In the genomic region with DNA sequence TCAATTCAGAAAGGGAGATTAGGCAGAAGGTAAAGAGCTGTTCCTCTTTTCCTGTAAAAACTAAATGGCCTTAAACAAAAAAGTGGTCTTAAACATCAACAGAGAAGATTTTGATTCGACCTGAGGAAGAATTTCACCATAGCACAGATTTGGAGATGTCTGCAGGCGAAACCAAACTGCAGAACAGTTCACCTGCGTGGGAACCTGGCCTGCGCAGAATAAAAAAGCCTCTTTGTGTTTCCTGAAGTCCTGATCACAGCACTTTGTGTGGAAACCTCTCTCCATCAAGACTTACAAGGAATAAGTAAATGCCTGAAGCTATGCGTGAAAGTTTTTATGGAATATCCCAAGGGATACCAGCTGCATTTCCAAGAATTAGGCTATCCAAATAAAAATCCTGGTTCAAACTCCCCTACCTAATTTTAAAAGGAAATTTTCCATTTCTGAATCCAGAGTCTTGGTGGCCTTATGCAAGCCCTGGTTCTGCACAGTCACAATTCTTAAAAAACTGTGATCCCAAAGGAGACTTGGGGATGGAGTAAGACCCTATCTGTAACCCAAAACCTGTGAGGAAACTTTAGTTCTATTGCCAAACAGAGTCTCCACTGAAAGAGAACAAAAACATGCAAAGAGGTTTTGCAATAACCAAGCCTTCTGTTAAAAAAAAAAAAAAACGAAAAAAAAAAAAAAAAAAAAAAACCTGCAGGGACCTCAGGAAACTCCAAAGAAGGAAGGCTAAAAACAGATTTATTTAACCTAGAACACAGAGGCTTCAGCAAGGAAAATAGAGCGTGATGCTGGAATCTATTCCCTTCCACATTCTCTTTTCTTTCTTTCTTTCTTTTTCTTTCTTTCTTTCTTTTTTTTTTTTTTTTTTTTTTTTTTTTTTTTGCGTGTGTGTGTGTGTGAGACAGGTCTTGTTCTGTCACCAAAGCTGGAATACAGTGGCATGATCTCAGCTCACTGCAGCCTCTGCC, we compare ENCODE assay signal across 1 cellular context.
TF ChIP-seq lines count a peak whose summit lies in the region.

No MANE protein-coding gene starts in this region.

TF ChIP-seq in HepG2, 621 proteins besides CTCF, POLR2A, EP300 and RAD21:
- TF ChIP-seq SOX13 (IDR thresholded peaks at IDR 0.05) (no peak), SOX13 (CRISPR knock-in tag; conservative IDR thresholded peaks at IDR 0.05 in 1 of 2, IDR thresholded peaks at IDR 0.05 in 1 of 2) (peak in 1 of 2 experiments; percentile 31; a peak in 1 of 4 replicates), SIX4 (CRISPR knock-in tag; IDR thresholded peaks at IDR 0.05) (peak; percentile 76; the same call in 1 of the 2 replicates), PTBP1 (IDR thresholded peaks at IDR 0.05; ENCODE audit: low read depth, low read length, poor library complexity, severe bottlenecking) (peak; percentile 69), KDM6A (CRISPR knock-in tag; IDR thresholded peaks at IDR 0.05; ENCODE audit: low read depth) (no peak), CEBPB (IDR thresholded peaks at IDR 0.05; ENCODE audit: borderline replicate concordance, low read depth, low read length) (peak; percentile 69; the same call in 1 of the 2 replicates), ZNF331 (CRISPR knock-in tag; IDR thresholded peaks at IDR 0.05) (no peak), CEBPG (CRISPR knock-in tag; IDR thresholded peaks at IDR 0.05) (peak; percentile 77), SIX1 (CRISPR knock-in tag; IDR thresholded peaks at IDR 0.05; ENCODE audit: borderline replicate concordance) (peak; percentile 77; the same call in 1 of the 2 replicates), LCORL (IDR thresholded peaks at IDR 0.05) (no peak), LCORL (CRISPR knock-in tag; IDR thresholded peaks at IDR 0.05) (0 out of 2 replicates have a peak, but pooled peaks have one; percentile 18)
- TF ChIP-seq, protein P1, sequence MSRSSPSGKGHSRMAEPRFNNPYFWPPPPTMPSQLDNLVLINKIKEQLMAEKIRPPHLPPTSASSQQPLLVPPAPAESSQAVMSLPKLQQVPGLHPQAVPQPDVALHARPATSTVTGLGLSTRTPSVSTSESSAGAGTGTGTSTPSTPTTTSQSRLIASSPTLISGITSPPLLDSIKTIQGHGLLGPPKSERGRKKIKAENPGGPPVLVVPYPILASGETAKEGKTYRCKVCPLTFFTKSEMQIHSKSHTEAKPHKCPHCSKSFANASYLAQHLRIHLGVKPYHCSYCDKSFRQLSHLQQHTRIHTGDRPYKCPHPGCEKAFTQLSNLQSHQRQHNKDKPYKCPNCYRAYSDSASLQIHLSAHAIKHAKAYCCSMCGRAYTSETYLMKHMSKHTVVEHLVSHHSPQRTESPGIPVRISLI (CRISPR knock-in tag; IDR thresholded peaks at IDR 0.05; ENCODE audit: borderline replicate concordance), result peak; percentile 91
- TF ChIP-seq, protein P2, sequence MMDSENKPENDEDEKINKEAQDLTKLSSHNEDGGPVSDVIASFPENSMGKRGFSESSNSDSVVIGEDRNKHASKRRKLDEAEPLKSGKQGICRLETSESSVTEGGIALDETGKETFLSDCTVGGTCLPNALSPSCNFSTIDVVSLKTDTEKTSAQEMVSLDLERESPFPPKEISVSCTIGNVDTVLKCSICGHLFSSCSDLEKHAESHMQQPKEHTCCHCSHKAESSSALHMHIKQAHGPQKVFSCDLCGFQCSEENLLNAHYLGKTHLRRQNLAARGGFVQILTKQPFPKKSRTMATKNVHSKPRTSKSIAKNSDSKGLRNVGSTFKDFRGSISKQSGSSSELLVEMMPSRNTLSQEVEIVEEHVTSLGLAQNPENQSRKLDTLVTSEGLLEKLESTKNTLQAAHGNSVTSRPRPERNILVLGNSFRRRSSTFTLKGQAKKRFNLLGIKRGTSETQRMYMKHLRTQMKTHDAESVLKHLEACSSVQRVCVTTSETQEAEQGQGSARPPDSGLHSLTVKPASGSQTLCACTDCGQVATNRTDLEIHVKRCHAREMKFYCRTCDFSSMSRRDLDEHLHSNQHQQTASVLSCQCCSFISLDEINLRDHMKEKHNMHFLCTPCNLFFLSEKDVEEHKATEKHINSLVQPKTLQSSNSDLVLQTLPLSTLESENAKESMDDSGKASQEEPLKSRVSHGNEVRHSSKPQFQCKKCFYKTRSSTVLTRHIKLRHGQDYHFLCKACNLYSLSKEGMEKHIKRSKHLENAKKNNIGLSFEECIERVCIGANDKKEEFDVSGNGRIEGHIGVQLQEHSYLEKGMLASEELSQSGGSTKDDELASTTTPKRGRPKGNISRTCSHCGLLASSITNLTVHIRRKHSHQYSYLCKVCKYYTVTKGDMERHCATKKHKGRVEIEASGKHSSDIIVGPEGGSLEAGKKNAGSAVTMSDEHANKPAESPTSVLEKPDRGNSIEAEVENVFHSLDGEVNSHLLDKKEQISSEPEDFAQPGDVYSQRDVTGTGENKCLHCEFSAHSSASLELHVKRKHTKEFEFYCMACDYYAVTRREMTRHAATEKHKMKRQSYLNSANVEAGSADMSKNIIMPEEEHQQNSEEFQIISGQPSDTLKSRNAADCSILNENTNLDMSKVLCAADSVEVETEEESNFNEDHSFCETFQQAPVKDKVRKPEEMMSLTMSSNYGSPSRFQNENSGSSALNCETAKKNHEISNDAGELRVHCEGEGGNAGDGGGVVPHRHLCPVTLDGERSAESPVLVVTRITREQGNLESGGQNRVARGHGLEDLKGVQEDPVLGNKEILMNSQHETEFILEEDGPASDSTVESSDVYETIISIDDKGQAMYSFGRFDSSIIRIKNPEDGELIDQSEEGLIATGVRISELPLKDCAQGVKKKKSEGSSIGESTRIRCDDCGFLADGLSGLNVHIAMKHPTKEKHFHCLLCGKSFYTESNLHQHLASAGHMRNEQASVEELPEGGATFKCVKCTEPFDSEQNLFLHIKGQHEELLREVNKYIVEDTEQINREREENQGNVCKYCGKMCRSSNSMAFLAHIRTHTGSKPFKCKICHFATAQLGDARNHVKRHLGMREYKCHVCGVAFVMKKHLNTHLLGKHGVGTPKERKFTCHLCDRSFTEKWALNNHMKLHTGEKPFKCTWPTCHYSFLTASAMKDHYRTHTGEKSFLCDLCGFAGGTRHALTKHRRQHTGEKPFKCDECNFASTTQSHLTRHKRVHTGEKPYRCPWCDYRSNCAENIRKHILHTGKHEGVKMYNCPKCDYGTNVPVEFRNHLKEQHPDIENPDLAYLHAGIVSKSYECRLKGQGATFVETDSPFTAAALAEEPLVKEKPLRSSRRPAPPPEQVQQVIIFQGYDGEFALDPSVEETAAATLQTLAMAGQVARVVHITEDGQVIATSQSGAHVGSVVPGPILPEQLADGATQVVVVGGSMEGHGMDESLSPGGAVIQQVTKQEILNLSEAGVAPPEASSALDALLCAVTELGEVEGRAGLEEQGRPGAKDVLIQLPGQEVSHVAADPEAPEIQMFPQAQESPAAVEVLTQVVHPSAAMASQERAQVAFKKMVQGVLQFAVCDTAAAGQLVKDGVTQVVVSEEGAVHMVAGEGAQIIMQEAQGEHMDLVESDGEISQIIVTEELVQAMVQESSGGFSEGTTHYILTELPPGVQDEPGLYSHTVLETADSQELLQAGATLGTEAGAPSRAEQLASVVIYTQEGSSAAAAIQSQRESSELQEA (CRISPR knock-in tag; IDR thresholded peaks at IDR 0.05; ENCODE audit: not compliant biosample characterization), result no peak
